ENCODE assay signal across 8 cellular contexts in the genomic region with DNA sequence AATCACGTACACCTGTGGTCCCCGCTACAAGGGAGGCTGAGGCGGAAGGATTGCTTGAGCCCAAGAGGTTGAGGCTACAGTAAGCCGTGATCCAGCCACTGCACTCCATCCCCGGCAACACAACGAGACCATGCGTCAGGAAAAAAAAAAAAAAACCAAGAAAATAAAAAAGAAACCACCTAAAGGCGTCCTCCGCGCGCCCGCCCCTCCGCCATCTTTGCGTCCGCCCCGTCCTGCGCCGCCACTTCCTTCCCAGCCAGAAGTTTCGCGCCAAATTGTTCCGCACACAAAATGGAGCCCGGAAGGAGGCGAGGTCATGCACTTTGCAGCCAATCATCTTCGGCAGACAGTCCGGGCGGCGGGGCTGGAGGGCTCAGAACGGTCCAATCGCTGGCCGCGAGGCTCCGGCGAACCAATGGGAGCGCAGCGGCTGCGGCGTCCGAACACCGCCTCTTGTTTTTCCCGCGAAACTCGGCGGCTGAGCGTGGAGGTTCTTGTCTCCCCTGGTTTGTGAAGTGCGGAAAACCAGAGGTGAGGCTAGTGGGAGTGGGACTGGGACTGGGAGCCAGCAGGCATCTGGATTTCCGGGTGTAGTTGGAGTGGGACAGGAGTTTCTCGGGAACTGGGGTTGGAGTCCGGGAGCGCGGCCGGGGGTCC.
DNase-seq lines count a peak whose midpoint lies in the region; ATAC-seq and TF ChIP-seq lines count a peak whose summit lies in the region.

A gene (plus strand): TSS at position 463 of the 657 bp plus-strand sequence. CDS start 299 bp downstream, outside the sequence.

- peak within 1 kb of the TSS; percentile 65 for H3K27ac ChIP-seq in rectal smooth muscle tissue (ENCODE audit: low read depth, low read length)

- DNase-seq in NCI-H1930 (lab: John Stamatoyannopoulos, UW) (peak; percentile 94 to 95), T-helper 22 cell (ENCODE audit: low read depth) (peak; percentile 95), astrocyte of the cerebellum (ENCODE audit: low read depth) (peak; percentile 91), hepatic stellate cell (ENCODE audit: low spot score) (peak; percentile 100), OCI-M2 (lab: John Stamatoyannopoulos, UW; ENCODE audit: unreplicated experiment) (no peak)

- H3K36me3 ChIP-seq in rectal smooth muscle tissue (ENCODE audit: control insufficient read depth, insufficient read depth, low read length): peaks cover 6% of the 10 kb centered on the region

- H3K4me1 ChIP-seq in rectal smooth muscle tissue (ENCODE audit: control insufficient read depth, insufficient read depth, low read length): no peaks in the 10 kb centered on the region

- peak; percentile 66 for ATAC-seq in GM18499 (IDR thresholded peaks at IDR 0.05; ENCODE audit: insufficient read depth, unreplicated experiment)
- peak; percentile 89 for ATAC-seq in HG02943 (IDR thresholded peaks at IDR 0.05; ENCODE audit: low read depth, unreplicated experiment)

- peak within 1 kb of the TSS; percentile 25 for H3K9ac ChIP-seq in rectal smooth muscle tissue (ENCODE audit: low read length)

- TF ChIP-seq CTCF in astrocyte of the cerebellum (IDR thresholded peaks at IDR 0.05; ENCODE audit: low read depth, low read length, missing control alignments): no peak

- H3K4me3 ChIP-seq in astrocyte of the cerebellum (ENCODE audit: low read depth, low read length): peak within 1 kb of the TSS; percentile 91
- peak within 1 kb of the TSS; percentile 88 for H3K4me3 ChIP-seq in rectal smooth muscle tissue (ENCODE audit: low read length)

- in situ Hi-C loops in astrocyte of the cerebellum (cut with HindIII; ENCODE audit: low sequenced_read_pairs): no loop called here

- no peaks in the 10 kb centered on the region for H3K27me3 ChIP-seq in rectal smooth muscle tissue (ENCODE audit: control insufficient read depth, insufficient read depth, low read length)
